Comparison of ENCODE assay signal across 8 cellular contexts in the genomic region with DNA sequence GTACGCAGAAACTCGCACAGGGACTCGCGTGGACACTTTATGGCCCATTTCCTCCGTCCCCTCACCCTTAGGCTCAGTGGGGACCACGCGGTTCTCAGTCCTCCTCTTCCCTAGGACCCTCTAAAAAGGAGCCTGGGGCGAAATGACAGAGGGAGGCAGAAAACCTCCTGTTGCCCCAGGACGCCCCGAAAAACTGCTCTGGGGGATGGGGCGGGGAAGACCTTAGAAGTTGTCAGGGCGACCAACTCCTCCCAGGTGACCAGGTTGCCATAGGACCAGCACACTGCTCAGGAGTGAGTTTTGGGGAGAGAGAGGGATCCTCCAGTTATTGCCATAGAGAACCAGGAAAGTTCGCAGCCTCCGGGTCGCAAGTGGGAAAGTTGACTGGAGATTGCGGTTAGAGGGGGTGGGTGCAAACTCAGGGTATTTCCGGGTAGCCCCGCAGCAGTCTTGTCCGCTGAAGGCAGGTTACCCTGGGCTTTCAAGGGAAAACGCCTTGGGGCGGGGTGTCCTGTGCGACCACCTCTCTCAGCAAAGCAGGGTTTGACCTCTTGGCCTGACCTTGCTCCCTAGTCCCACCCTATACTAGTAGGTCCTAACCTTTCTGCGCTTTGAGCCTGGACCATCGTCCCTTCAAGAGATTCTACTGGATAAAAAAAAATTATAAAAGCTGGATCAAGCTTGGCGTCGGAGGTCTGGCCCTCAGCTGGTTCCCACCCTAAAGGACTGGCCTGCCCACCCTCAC. TPM values are rescaled to one million over a fixed set of nuclear protein-coding genes. Genes with fewer than 3 reads are reported as not detected.
DNase-seq lines count a peak whose midpoint lies in the region; ATAC-seq and TF ChIP-seq lines count a peak whose summit lies in the region.

No MANE protein-coding gene starts in this region.

- H3K4me1 ChIP-seq in colonic mucosa, result peaks cover 18% of the 10 kb centered on the region

- H3K4me2 ChIP-seq in neural cell (ENCODE audit: low read length), result no peak overlapping the region

- peak overlapping the region; percentile 56 for H3K4me3 ChIP-seq in AG04449 (ENCODE audit: low read depth, low read length)
- H3K4me3 ChIP-seq in H7 (ENCODE audit: insufficient read depth, low read depth, low read length), result no peak overlapping the region
- H3K4me3 ChIP-seq in colonic mucosa, result peak overlapping the region; percentile 43
- H3K4me3 ChIP-seq in neural cell (ENCODE audit: low read length), result peak overlapping the region; percentile 39

- H3K36me3 Mint-ChIP-seq in progenitor cell of endocrine pancreas (ENCODE audit: insufficient read depth), result no peaks in the 10 kb centered on the region

- no peaks in the 10 kb centered on the region for H3K36me3 ChIP-seq in H7 (replicated peaks; ENCODE audit: control insufficient read depth, insufficient read depth, low read length)
- no peaks in the 10 kb centered on the region for H3K36me3 ChIP-seq in colonic mucosa
- no peaks in the 10 kb centered on the region for H3K36me3 ChIP-seq in neural cell (ENCODE audit: insufficient read depth, low read length)

- H3K27ac ChIP-seq in colonic mucosa (no peak overlapping the region), neural cell (ENCODE audit: low read length) (no peak overlapping the region)

- intact Hi-C loops in colonic mucosa (cut with DNase I), result no loop called here

- no peaks in the 10 kb centered on the region for H3K79me2 ChIP-seq in neural cell (replicated peaks; ENCODE audit: insufficient read depth, low read length)

- POLR2A ChIA-PET in AG04449 (lab: Yijun Ruan, JAX), result no interaction called here

- H3K9me2 ChIP-seq in neural cell (ENCODE audit: insufficient read depth, low read length), result no peaks in the 10 kb centered on the region

- H3F3A ChIP-seq in neural cell (ENCODE audit: insufficient read depth, low read length, poor library complexity, severe bottlenecking), result no peaks in the 10 kb centered on the region

- no peak for ATAC-seq in HG03521 (IDR thresholded peaks at IDR 0.05; ENCODE audit: unreplicated experiment)
- ATAC-seq in GM21786 (IDR thresholded peaks at IDR 0.05; ENCODE audit: unreplicated experiment), result no peak
- ATAC-seq in GM18517 (IDR thresholded peaks at IDR 0.05; ENCODE audit: unreplicated experiment), result no peak

- H3K9me3 ChIP-seq in colonic mucosa (no peaks in the 10 kb centered on the region), neural cell (ENCODE audit: low read length) (no peaks in the 10 kb centered on the region)

- H3K4me1 Mint-ChIP-seq in progenitor cell of endocrine pancreas (ENCODE audit: low read depth), result peaks cover 2% of the 10 kb centered on the region

- TF ChIP-seq CTCF in AG04449 (IDR thresholded peaks at IDR 0.05; ENCODE audit: insufficient read depth, low read length, missing control alignments), result no peak
- no peak for TF ChIP-seq CTCF in colonic mucosa (IDR thresholded peaks at IDR 0.05)
- TF ChIP-seq CTCF in neural cell (IDR thresholded peaks at IDR 0.05; ENCODE audit: poor library complexity, severe bottlenecking), result no peak
- TF ChIP-seq CTCF in progenitor cell of endocrine pancreas (IDR thresholded peaks at IDR 0.05; ENCODE audit: unreplicated experiment), result no peak

- no peaks in the 10 kb centered on the region for H3K9me3 Mint-ChIP-seq in progenitor cell of endocrine pancreas (ENCODE audit: low read depth)

- H3K4me3 Mint-ChIP-seq in progenitor cell of endocrine pancreas (ENCODE audit: low read depth), result no peak overlapping the region

- no peak overlapping the region for H2AFZ ChIP-seq in neural cell (ENCODE audit: low read depth, low read length)

- H3K27me3 Mint-ChIP-seq in progenitor cell of endocrine pancreas, result peaks cover 100% of the 10 kb centered on the region

- no peak for TF ChIP-seq RAD21 in neural cell (conservative IDR thresholded peaks at IDR 0.05)

- CTCF ChIA-PET in AG04449 (lab: Yijun Ruan, JAX), result no interaction called here

- H3K9ac ChIP-seq in colonic mucosa (ENCODE audit: low read depth in 2 of 2, low read length in 2 of 2) (no peak overlapping the region), neural cell (ENCODE audit: low read length) (no peak overlapping the region)

- TF ChIP-seq EP300 in neural cell (conservative IDR thresholded peaks at IDR 0.05; ENCODE audit: poor library complexity, severe bottlenecking), result no peak

- DNase-seq in AG04449 (ENCODE audit: low read depth, low spot score) (no peak), H7 (peak; percentile 61), colonic mucosa (no peak), progenitor cell of endocrine pancreas (ENCODE audit: low spot score, unreplicated experiment) (no peak)

- H3K27me3 ChIP-seq in H7 (ENCODE audit: control insufficient read depth, insufficient read depth, low read length), result peaks cover 100% of the 10 kb centered on the region
- H3K27me3 ChIP-seq in colonic mucosa, result peaks cover 94% of the 10 kb centered on the region
- H3K27me3 ChIP-seq in neural cell (ENCODE audit: insufficient read depth, low read depth, low read length), result peaks cover 100% of the 10 kb centered on the region

- no peak overlapping the region for H3K27ac Mint-ChIP-seq in progenitor cell of endocrine pancreas

- no peaks in the 10 kb centered on the region for H4K20me1 ChIP-seq in neural cell (ENCODE audit: insufficient read depth)

TF ChIP-seq in neural cell, 6 proteins besides CTCF, POLR2A, EP300 and RAD21:
- peak; percentile 22 for TF ChIP-seq EZH2 (IDR thresholded peaks at IDR 0.05; ENCODE audit: borderline replicate concordance, insufficient read depth, low read length, poor library complexity, severe bottlenecking)
- TF ChIP-seq POLR2AphosphoS5 (IDR thresholded peaks at IDR 0.05), result no peak

RNA-seq across cellular contexts. Expression of a gene that starts 7.8 kb away (rescaled TPM):
- not detected in 2 replicates for total RNA-seq in H7 (2014; rRNA removed; shearing (Covaris generic))
- under 1 TPM in 1 of 2 donors, not detected in 1; 0.16 TPM for total RNA-seq in colonic mucosa
- polyA plus RNA-seq in neural cell, result 0.52 TPM in 1 of 2 replicates, not detected in the other
- not detected in 2 replicates for polyA minus RNA-seq in neural cell
- total RNA-seq in progenitor cell of endocrine pancreas, result 0.16 TPM in 1 of 2 replicates, not detected in the other
